21 cellular contexts compared by ENCODE assay signal in genomic region chr12:98388126-98388525, GRCh38.
"Had no signal": no experiment of that assay in that cellular context is flagged by ENCODE, and none has a peak within 500 bp of the region (broad histone marks: within the 10 kb centered on the region; RNA-seq: fewer than 3 reads in every experiment).

No MANE protein-coding gene starts in this region.

- DNase-seq: activated CD4-positive, CD25-positive, alpha-beta regulatory T cell treated with anti-CD3 and anti-CD28 coated beads, Interleukin-2, amount 50 U/mL, for 72 hours; activated CD8-positive, alpha-beta memory T cell treated with anti-CD3 and anti-CD28 coated beads for 24 hours; activated CD8-positive, alpha-beta memory T cell treated with anti-CD3 and anti-CD28 coated beads, Interleukin-2, amount 50 U/mL, for 48 hours; activated effector memory CD4-positive, alpha-beta T cell treated with anti-CD3 and anti-CD28 coated beads, Interleukin-2, amount 50 U/mL, for 16 hours; activated T-cell treated with anti-CD3 and anti-CD28 coated beads, Interleukin-2, amount 50 U/mL, for 72 hours; erythroblast; foreskin melanocyte; glutamatergic neuron; stimulated activated CD4-positive, alpha-beta T cell treated with anti-CD3 and anti-CD28 coated beads, Interleukin-4, amount 100 ng/mL, for 24 hours; stomach; upper lobe of left lung had no signal

- H3K4me3 ChIP-seq: breast epithelium, coronary artery, lung, stomach, thoracic aorta, upper lobe of left lung had no signal

- FAIRE-seq: astrocyte, endometrium, keratinocyte had no signal

- ATAC-seq: activated T-cell treated with anti-CD3 and anti-CD28 coated beads, Interleukin-2, amount 50 U/mL, for 72 hours; natural killer cell treated with Interleukin-12 subunit alpha and Interleukin-12 subunit beta and Interleukin-15 and Interleukin-18, amount 100 ng/mL, for 72 hours; sciatic nerve; stimulated activated effector memory CD8-positive, alpha-beta T cell treated with anti-CD3 and anti-CD28 coated beads, Interleukin-12 subunit alpha, Interleukin-12 subunit beta, amount 100 ng/mL, for 72 hours had no signal
